Comparison of ENCODE assay signal across 11 cellular contexts in genomic region chr16:53090271-53090590, GRCh38. TPM values are rescaled to one million over a fixed set of nuclear protein-coding genes. Genes with fewer than 3 reads are reported as not detected.
DNase-seq lines count a peak whose midpoint lies in the region; ATAC-seq, FAIRE-seq and TF ChIP-seq lines count a peak whose summit lies in the region.
"Had no signal": no experiment of that assay in that cellular context is flagged by ENCODE, and none has a peak within 500 bp of the region (broad histone marks: within the 10 kb centered on the region; RNA-seq: fewer than 3 reads in every experiment).

No MANE protein-coding gene starts in this region.

- no peak for TF ChIP-seq CTCF in HEK293 (tag by site-specific recombination; IDR thresholded peaks at IDR 0.05)
- TF ChIP-seq CTCF in astrocyte (IDR thresholded peaks at IDR 0.05; ENCODE audit: insufficient read depth, low read depth, low read length): no peak
- TF ChIP-seq CTCF in left lung (IDR thresholded peaks at IDR 0.05): no peak

- H4K20me1 ChIP-seq in astrocyte (ENCODE audit: insufficient read depth, low read length): no peaks in the 10 kb centered on the region

- CTCF ChIA-PET in HEK293 (lab: Yijun Ruan, JAX): interaction anchor here (0.5 kb wide), 1 partner anchor 1958 kb away, joined by 3 read pairs; no protein-coding TSS in a partner anchor

- no peak overlapping the region for H3K4me3 Mint-ChIP-seq in astrocyte (ENCODE audit: unreplicated experiment)
- H3K4me3 Mint-ChIP-seq in stimulated activated naive B cell treated with anti-CD40 and anti-IgM and Interleukin-4, amounts not matched to agents 10 μg/mL and 1 μg/mL and 100 μg/mL, for 72 hours: peak overlapping the region; percentile 57 to 60
- H3K4me3 Mint-ChIP-seq: T-cell had no signal

- intact Hi-C loops in left lung (cut with DNase I) (no loop called here), head of caudate nucleus (cut with DNase I) (loop anchor here (5.0 kb wide), 1 partner anchor 42 kb away; no protein-coding TSS in a partner anchor)

- no peaks in the 10 kb centered on the region for H3K27me3 Mint-ChIP-seq in astrocyte (ENCODE audit: low read depth, unreplicated experiment)
- no peaks in the 10 kb centered on the region for H3K27me3 Mint-ChIP-seq in stimulated activated naive B cell treated with anti-CD40 and anti-IgM and Interleukin-4, amounts not matched to agents 10 μg/mL and 1 μg/mL and 100 μg/mL, for 72 hours
- H3K27me3 Mint-ChIP-seq: naive thymus-derived CD8-positive, alpha-beta T cell; T-cell had no signal

- H3K4me2 ChIP-seq in astrocyte (ENCODE audit: low read length): peak overlapping the region; percentile 80

- no peak for FAIRE-seq in astrocyte (lab: Jason Lieb, UNC)

- H3K9me3 ChIP-seq in HEK293 (ENCODE audit: control insufficient read depth, insufficient read depth, low read depth, low read length) (no peaks in the 10 kb centered on the region), astrocyte (ENCODE audit: insufficient read depth, low read depth, low read length) (no peaks in the 10 kb centered on the region), left lung (no peaks in the 10 kb centered on the region)

- no peak overlapping the region for H2AFZ ChIP-seq in astrocyte (ENCODE audit: low read depth, low read length)

- H3K4me1 Mint-ChIP-seq in astrocyte (ENCODE audit: low read depth, unreplicated experiment): peaks cover 44% of the 10 kb centered on the region
- peaks cover 50 to 77% of the 10 kb centered on the region in 2 donors for H3K4me1 Mint-ChIP-seq in stimulated activated naive B cell treated with anti-CD40 and anti-IgM and Interleukin-4, amounts not matched to agents 10 μg/mL and 1 μg/mL and 100 μg/mL, for 72 hours

- DNase-seq in astrocyte (ENCODE audit: low read depth) (no peak), left lung (no peak), cortex of kidney (lab: John Stamatoyannopoulos, UW) (no peak), head of caudate nucleus (no peak)
- DNase-seq in stimulated activated naive B cell treated with anti-CD40 and anti-IgM and Interleukin-4, amounts not matched to agents 10 μg/mL and 1 μg/mL and 100 μg/mL, for 72 hours: no peak
- DNase-seq: naive thymus-derived CD8-positive, alpha-beta T cell had no signal

- H3K27ac Mint-ChIP-seq in astrocyte (ENCODE audit: unreplicated experiment): peak overlapping the region; percentile 72
- H3K27ac Mint-ChIP-seq in stimulated activated naive B cell treated with anti-CD40 and anti-IgM and Interleukin-4, amounts not matched to agents 10 μg/mL and 1 μg/mL and 100 μg/mL, for 72 hours: peak overlapping the region; percentile 80
- H3K27ac Mint-ChIP-seq: activated T-cell treated with anti-CD3 and anti-CD28 coated beads, Interleukin-2, amount 50 U/mL, for 72 hours had no signal

- H3K4me3 ChIP-seq in HEK293 (ENCODE audit: low read depth, low read length): no peak overlapping the region
- H3K4me3 ChIP-seq in astrocyte (ENCODE audit: insufficient read depth, low read depth, low read length): no peak overlapping the region
- H3K4me3 ChIP-seq in left lung: no peak overlapping the region

- H3K27me3 ChIP-seq in astrocyte (ENCODE audit: insufficient read depth, low read length): no peaks in the 10 kb centered on the region
- H3K27me3 ChIP-seq in left lung: no peaks in the 10 kb centered on the region

- H3K27ac ChIP-seq in HEK293 (ENCODE audit: extremely low read depth, low read depth, low read length) (no peak overlapping the region), astrocyte (ENCODE audit: low read depth, low read length) (peak overlapping the region; percentile 89), left lung (peak overlapping the region; percentile 82)

- no peaks in the 10 kb centered on the region for H3K36me3 ChIP-seq in HEK293 (ENCODE audit: control insufficient read depth in 2 of 2, insufficient read depth in 1 of 2, low read length in 2 of 2)
- H3K36me3 ChIP-seq in astrocyte (ENCODE audit: insufficient read depth, low read length): no peaks in the 10 kb centered on the region
- no peaks in the 10 kb centered on the region for H3K36me3 ChIP-seq in left lung

- H3K9ac ChIP-seq in astrocyte (ENCODE audit: low read length): peak overlapping the region; percentile 69

- peaks cover 20% of the 10 kb centered on the region for H3K4me1 ChIP-seq in HEK293 (ENCODE audit: control insufficient read depth, insufficient read depth, low read length)
- H3K4me1 ChIP-seq in astrocyte (ENCODE audit: insufficient read depth, low read length): peaks cover 48% of the 10 kb centered on the region
- peaks cover 59 to 88% of the 10 kb centered on the region in 2 donors for H3K4me1 ChIP-seq in left lung

- ATAC-seq in left lung (no peak), GM21619 (IDR thresholded peaks at IDR 0.05; ENCODE audit: unreplicated experiment) (no peak), HG03108 (IDR thresholded peaks at IDR 0.05; ENCODE audit: unreplicated experiment) (no peak)
- ATAC-seq in stimulated activated naive B cell treated with anti-CD40 and anti-IgM and Interleukin-4, amounts not matched to agents 10 μg/mL and 1 μg/mL and 100 μg/mL, for 72 hours (replicated peaks): no peak
- ATAC-seq: naive thymus-derived CD8-positive, alpha-beta T cell had no signal

- H3K79me2 ChIP-seq in astrocyte (ENCODE audit: insufficient read depth, low read length): peaks cover 19% of the 10 kb centered on the region

- POLR2A ChIA-PET in HEK293 (lab: Yijun Ruan, JAX): no interaction called here

- H3K36me3 Mint-ChIP-seq in astrocyte (ENCODE audit: low read depth, unreplicated experiment): peaks cover 8% of the 10 kb centered on the region
- peaks cover 0 to 11% of the 10 kb centered on the region in 2 donors for H3K36me3 Mint-ChIP-seq in stimulated activated naive B cell treated with anti-CD40 and anti-IgM and Interleukin-4, amounts not matched to agents 10 μg/mL and 1 μg/mL and 100 μg/mL, for 72 hours
- H3K36me3 Mint-ChIP-seq: naive thymus-derived CD8-positive, alpha-beta T cell; T-cell had no signal

- no peaks in the 10 kb centered on the region for H3K9me3 Mint-ChIP-seq in astrocyte (ENCODE audit: unreplicated experiment)
- H3K9me3 Mint-ChIP-seq in stimulated activated naive B cell treated with anti-CD40 and anti-IgM and Interleukin-4, amounts not matched to agents 10 μg/mL and 1 μg/mL and 100 μg/mL, for 72 hours: no peaks in the 10 kb centered on the region
- H3K9me3 Mint-ChIP-seq: activated T-cell treated with anti-CD3 and anti-CD28 coated beads, Interleukin-2, amount 50 U/mL, for 72 hours; naive thymus-derived CD8-positive, alpha-beta T cell; T-cell had no signal

TF ChIP-seq in HEK293, 187 proteins besides CTCF, POLR2A, EP300 and RAD21:
- TF ChIP-seq PRDM1 (tag by site-specific recombination; IDR thresholded peaks at IDR 0.05): peak; percentile 49
- TF ChIP-seq ZNF280C (tag by site-specific recombination; IDR thresholded peaks at IDR 0.05): no peak

RNA-seq across cellular contexts. Expression of gene CHD9, which starts 35.4 kb away (rescaled TPM):
- 67.2 and 77.4 TPM in 2 replicates for total RNA-seq in astrocyte
- 10 to 100 TPM; 73.9 to 79.9 TPM for total RNA-seq in left lung

RNA-seq across cellular contexts. Expression of gene CHD9NB, which starts 37.5 kb away (rescaled TPM):
- total RNA-seq in astrocyte (2.8 and 3.3 TPM in 2 replicates), left lung (10 to 100 TPM in 1 of 2 donors, 1 to 10 TPM in 1; 2.2 to 10.7 TPM)
- total RNA-seq: naive thymus-derived CD8-positive, alpha-beta T cell; T-cell had no signal
